Comparison of ENCODE assay signal across 22 cellular contexts in the genomic region with DNA sequence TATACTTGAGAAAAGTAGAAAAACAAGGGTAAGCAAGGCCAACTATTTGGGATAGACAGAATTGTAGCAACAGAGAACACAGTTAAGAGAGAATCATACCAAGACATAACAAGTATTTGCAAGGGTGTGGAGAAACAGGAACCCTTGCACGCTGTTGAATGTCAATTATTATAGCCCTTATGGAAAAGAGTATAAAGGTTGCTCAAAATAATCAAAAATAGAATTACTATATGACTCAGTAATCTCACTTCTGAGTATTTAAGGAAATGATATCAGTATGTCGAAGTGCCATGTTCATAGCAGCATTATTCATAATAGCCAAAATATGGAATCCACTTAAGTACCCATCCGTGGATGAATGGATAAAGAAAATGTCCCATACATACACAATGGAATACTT.
"Had no signal": no experiment of that assay in that cellular context is flagged by ENCODE, and none has a peak within 500 bp of the region (broad histone marks: within the 10 kb centered on the region; RNA-seq: fewer than 3 reads in every experiment).

No MANE protein-coding gene starts in this region.

- H3K9me3 Mint-ChIP-seq: dendritic cell treated with granulocyte-macrophage colony-stimulating factor and Interleukin-4, amounts not matched to agents 40 ng/mL and 50 ng/mL, for 4 days had no signal

- H3K4me3 ChIP-seq: cardiac muscle cell, gastroesophageal sphincter, heart right ventricle, left ventricle myocardium inferior, right atrium auricular region, upper lobe of right lung had no signal

- H3K27me3 ChIP-seq: cardiac muscle cell, gastroesophageal sphincter, heart right ventricle, right atrium auricular region, upper lobe of right lung had no signal

- H3K4me1 Mint-ChIP-seq: activated CD8-positive, alpha-beta memory T cell treated with anti-CD3 and anti-CD28 coated beads, Interleukin-2, amount 10 ng/mL, durations not matched to agents 7 days and 5 days; activated naive CD4-positive, alpha-beta T cell treated with anti-CD3 and anti-CD28 coated beads, Interleukin-2, amount 50 U/mL, for 24 hours had no signal

- ATAC-seq: activated CD8-positive, alpha-beta memory T cell treated with anti-CD3 and anti-CD28 coated beads, Interleukin-2, amount 10 ng/mL, durations not matched to agents 7 days and 5 days; esophagus mucosa; gastroesophageal sphincter had no signal

- H3K36me3 Mint-ChIP-seq: activated naive CD4-positive, alpha-beta T cell treated with anti-CD3 and anti-CD28 coated beads, Interleukin-2, amount 50 U/mL, for 24 hours had no signal

- H3K27me3 Mint-ChIP-seq: activated CD8-positive, alpha-beta memory T cell treated with anti-CD3 and anti-CD28 coated beads, Interleukin-2, amount 10 ng/mL, durations not matched to agents 7 days and 5 days; activated naive CD4-positive, alpha-beta T cell treated with anti-CD3 and anti-CD28 coated beads, Interleukin-2, amount 50 U/mL, for 24 hours; progenitor cell of endocrine pancreas had no signal

- DNase-seq: activated CD4-positive, alpha-beta T cell treated with anti-CD3 and anti-CD28 coated beads for 1 hour; activated CD4-positive, alpha-beta T cell treated with anti-CD3 and anti-CD28 coated beads, Interleukin-2, amount 50 U/mL, for 48 hours; activated CD8-positive, alpha-beta memory T cell treated with anti-CD3 and anti-CD28 coated beads, Interleukin-2, amount 10 ng/mL, durations not matched to agents 7 days and 5 days; activated effector memory CD4-positive, alpha-beta T cell treated with anti-CD3 and anti-CD28 coated beads, Interleukin-2, amount 50 U/mL, for 16 hours; amniotic stem cell; effector CD8-positive, alpha-beta T cell; mammary epithelial cell; midbrain; nephron progenitor cell; nucleus accumbens; stimulated activated CD4-positive, alpha-beta T cell treated with anti-CD3 and anti-CD28 coated beads, Interleukin-2, amount 100 ng/mL, for 24 hours; T1000; upper lobe of right lung had no signal

- H3K4me3 Mint-ChIP-seq: activated CD8-positive, alpha-beta memory T cell treated with anti-CD3 and anti-CD28 coated beads, Interleukin-2, amount 10 ng/mL, durations not matched to agents 7 days and 5 days; activated naive CD4-positive, alpha-beta T cell treated with anti-CD3 and anti-CD28 coated beads, Interleukin-2, amount 50 U/mL, for 24 hours; dendritic cell treated with granulocyte-macrophage colony-stimulating factor and Interleukin-4, amounts not matched to agents 40 ng/mL and 50 ng/mL, for 4 days; nephron progenitor cell had no signal

- H3K27ac ChIP-seq: cardiac muscle cell, gastroesophageal sphincter, heart right ventricle, left ventricle myocardium inferior, right atrium auricular region, upper lobe of right lung had no signal

- H3K36me3 ChIP-seq: cardiac muscle cell, gastroesophageal sphincter, heart right ventricle, left ventricle myocardium inferior, right atrium auricular region, upper lobe of right lung had no signal

- H3K9me3 ChIP-seq: gastroesophageal sphincter, left ventricle myocardium inferior, right atrium auricular region, upper lobe of right lung had no signal

- H3K27ac Mint-ChIP-seq: activated CD8-positive, alpha-beta memory T cell treated with anti-CD3 and anti-CD28 coated beads, Interleukin-2, amount 10 ng/mL, durations not matched to agents 7 days and 5 days; activated naive CD4-positive, alpha-beta T cell treated with anti-CD3 and anti-CD28 coated beads, Interleukin-2, amount 50 U/mL, for 24 hours; dendritic cell treated with granulocyte-macrophage colony-stimulating factor and Interleukin-4, amounts not matched to agents 40 ng/mL and 50 ng/mL, for 4 days; nephron progenitor cell; progenitor cell of endocrine pancreas had no signal

- H3K4me1 ChIP-seq: gastroesophageal sphincter, right atrium auricular region, upper lobe of right lung had no signal
